In the genomic region with DNA sequence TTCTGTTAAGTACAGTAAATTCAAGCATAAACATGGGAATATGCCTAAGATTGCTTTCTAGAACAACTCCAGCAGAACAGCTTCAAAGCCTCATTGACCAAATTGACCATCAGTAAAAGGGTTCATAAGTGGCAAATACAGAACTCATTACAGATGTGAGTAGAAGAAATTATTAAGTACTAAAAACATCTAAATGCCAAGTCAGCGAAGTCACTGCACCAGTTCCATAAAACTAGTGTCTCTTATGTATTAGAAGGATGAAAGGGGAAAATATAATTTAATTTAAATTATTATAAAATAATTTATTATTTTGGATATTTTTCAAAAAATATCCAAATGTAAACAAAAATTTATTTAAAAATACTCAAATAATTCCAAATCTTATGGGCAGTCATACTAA, we compare ENCODE assay signal across 7 cellular contexts.
"Had no signal": no experiment of that assay in that cellular context is flagged by ENCODE, and none has a peak within 500 bp of the region (broad histone marks: within the 10 kb centered on the region; RNA-seq: fewer than 3 reads in every experiment).

No MANE protein-coding gene starts in this region.

- DNase-seq: H9, HCEC 1CT, KBM-7 had no signal

- ATAC-seq: GM23338 had no signal

- FAIRE-seq: H1, H54 had no signal

- H3K27ac ChIP-seq: HL-60 had no signal

- H2AFZ ChIP-seq: GM23338 had no signal

- H3K4me3 ChIP-seq: GM23338 had no signal

- H3K4me2 ChIP-seq: GM23338 had no signal
